Comparison of ENCODE assay signal across 22 cellular contexts in genomic region chr14:75859746-75860145, GRCh38.
"Had no signal": no experiment of that assay in that cellular context is flagged by ENCODE, and none has a peak within 500 bp of the region (broad histone marks: within the 10 kb centered on the region; RNA-seq: fewer than 3 reads in every experiment).

No MANE protein-coding gene starts in this region.

- H3K27me3 ChIP-seq: dorsolateral prefrontal cortex, gastroesophageal sphincter, heart right ventricle, right lobe of liver, upper lobe of right lung had no signal

- H3K4me1 ChIP-seq: right lobe of liver, upper lobe of right lung had no signal

- DNase-seq: activated CD4-positive, alpha-beta T cell treated with anti-CD3 and anti-CD28 coated beads, Interleukin-2, amount 50 U/mL, for 1 hour; activated CD8-positive, alpha-beta memory T cell treated with anti-CD3 and anti-CD28 coated beads, Interleukin-2, amount 50 U/mL, for 48 hours; activated effector memory CD4-positive, alpha-beta T cell treated with anti-CD3 and anti-CD28 coated beads, Interleukin-2, amount 50 U/mL, for 16 hours; activated T-cell treated with anti-CD3 and anti-CD28 coated beads, Interleukin-2, amount 50 U/mL, for 72 hours; dorsolateral prefrontal cortex; endodermal cell; heart right ventricle; immature natural killer cell; kidney glomerular epithelial cell; left ventricle myocardium inferior; naive thymus-derived CD4-positive, alpha-beta T cell; psoas muscle; right lobe of liver; stimulated activated CD4-positive, alpha-beta T cell treated with anti-CD3 and anti-CD28 coated beads, Interleukin-4, amount 100 ng/mL, for 24 hours; upper lobe of right lung had no signal

- H3K4me1 Mint-ChIP-seq: activated naive CD4-positive, alpha-beta T cell treated with anti-CD3 and anti-CD28 coated beads, Interleukin-2, amount 50 U/mL, for 24 hours; immature natural killer cell; memory B cell had no signal

- H3K4me3 Mint-ChIP-seq: activated naive CD4-positive, alpha-beta T cell treated with anti-CD3 and anti-CD28 coated beads, Interleukin-2, amount 50 U/mL, for 24 hours; activated T-cell treated with anti-CD3 and anti-CD28 coated beads, Interleukin-2, amount 50 U/mL, for 72 hours; endodermal cell; immature natural killer cell; memory B cell; naive thymus-derived CD4-positive, alpha-beta T cell; stimulated activated effector memory CD8-positive, alpha-beta T cell treated with anti-CD3 and anti-CD28 coated beads, Interleukin-12 subunit alpha, Interleukin-12 subunit beta, amount 100 ng/mL, for 72 hours; T-helper 1 cell treated with Interleukin-12 subunit alpha and Interleukin-12 subunit beta and Interleukin-4 antibody, amounts not matched to agents 30 μg/mL and 1 μg/mL, for 36 hours had no signal

- H3K9me3 ChIP-seq: gastroesophageal sphincter, heart right ventricle, left ventricle myocardium inferior, psoas muscle, right lobe of liver, upper lobe of right lung had no signal

- ATAC-seq: activated CD4-positive, CD25-positive, alpha-beta regulatory T cell treated with anti-CD3 and anti-CD28 coated beads, Interleukin-2, amount 50 U/mL, for 24 hours; activated T-cell treated with anti-CD3 and anti-CD28 coated beads, Interleukin-2, amount 50 U/mL, for 72 hours; gastroesophageal sphincter; heart right ventricle; naive thymus-derived CD4-positive, alpha-beta T cell; psoas muscle; right lobe of liver; stimulated activated effector memory CD8-positive, alpha-beta T cell treated with anti-CD3 and anti-CD28 coated beads, Interleukin-12 subunit alpha, Interleukin-12 subunit beta, amount 100 ng/mL, for 72 hours; upper lobe of right lung had no signal

- H3K27me3 Mint-ChIP-seq: activated naive CD4-positive, alpha-beta T cell treated with anti-CD3 and anti-CD28 coated beads, Interleukin-2, amount 50 U/mL, for 24 hours; memory B cell; naive thymus-derived CD4-positive, alpha-beta T cell had no signal

- H3K4me3 ChIP-seq: dorsolateral prefrontal cortex, gastroesophageal sphincter, heart right ventricle, left ventricle myocardium inferior, psoas muscle, right lobe of liver, upper lobe of right lung had no signal

- H3K27ac ChIP-seq: dorsolateral prefrontal cortex, epithelial cell of prostate, left ventricle myocardium inferior, psoas muscle, right lobe of liver, upper lobe of right lung had no signal

- H3K9me3 Mint-ChIP-seq: activated naive CD4-positive, alpha-beta T cell treated with anti-CD3 and anti-CD28 coated beads, Interleukin-2, amount 50 U/mL, for 24 hours; activated T-cell treated with anti-CD3 and anti-CD28 coated beads, Interleukin-2, amount 50 U/mL, for 72 hours; endodermal cell; immature natural killer cell; memory B cell; naive thymus-derived CD4-positive, alpha-beta T cell; stimulated activated effector memory CD8-positive, alpha-beta T cell treated with anti-CD3 and anti-CD28 coated beads, Interleukin-12 subunit alpha, Interleukin-12 subunit beta, amount 100 ng/mL, for 72 hours; T-helper 1 cell treated with Interleukin-12 subunit alpha and Interleukin-12 subunit beta and Interleukin-4 antibody, amounts not matched to agents 30 μg/mL and 1 μg/mL, for 36 hours had no signal

- H3K36me3 ChIP-seq: gastroesophageal sphincter, left ventricle myocardium inferior, right lobe of liver, upper lobe of right lung had no signal

- H3K27ac Mint-ChIP-seq: activated naive CD4-positive, alpha-beta T cell treated with anti-CD3 and anti-CD28 coated beads, Interleukin-2, amount 50 U/mL, for 24 hours; activated T-cell treated with anti-CD3 and anti-CD28 coated beads, Interleukin-2, amount 50 U/mL, for 72 hours; endodermal cell; immature natural killer cell; memory B cell; naive thymus-derived CD4-positive, alpha-beta T cell; stimulated activated effector memory CD8-positive, alpha-beta T cell treated with anti-CD3 and anti-CD28 coated beads, Interleukin-12 subunit alpha, Interleukin-12 subunit beta, amount 100 ng/mL, for 72 hours; T-helper 1 cell treated with Interleukin-12 subunit alpha and Interleukin-12 subunit beta and Interleukin-4 antibody, amounts not matched to agents 30 μg/mL and 1 μg/mL, for 36 hours had no signal
